In the genomic region with DNA sequence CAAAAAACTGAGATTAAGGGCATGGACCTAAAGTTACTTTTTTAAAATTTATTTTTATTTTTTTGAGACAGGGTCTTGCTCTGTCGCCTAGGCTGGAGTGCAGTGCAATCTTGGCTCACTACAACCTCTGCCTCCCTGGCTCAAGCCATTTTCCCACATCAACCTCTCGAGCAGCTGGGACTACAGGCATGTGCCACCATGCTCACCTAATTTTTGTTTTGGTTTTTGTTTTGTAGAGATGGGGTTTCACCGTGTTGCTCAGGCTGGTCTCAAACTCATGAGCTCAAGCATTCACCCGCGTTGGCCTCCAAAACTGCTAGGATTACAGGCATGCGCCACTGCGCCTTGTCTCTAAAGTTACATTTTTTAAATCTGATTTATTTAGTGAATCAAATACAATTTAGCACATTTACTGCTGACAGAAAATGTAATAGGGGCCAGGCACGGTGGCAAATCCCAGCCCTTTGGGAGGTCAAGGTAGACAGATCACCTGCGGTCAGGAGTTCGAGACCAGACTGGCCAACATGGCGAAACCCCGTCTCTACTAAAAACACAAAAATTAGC, we compare ENCODE assay signal across 14 cellular contexts. TPM values are rescaled to one million over a fixed set of nuclear protein-coding genes. Genes with fewer than 3 reads are reported as not detected.
DNase-seq lines count a peak whose midpoint lies in the region; ATAC-seq and TF ChIP-seq lines count a peak whose summit lies in the region.
"Had no signal": no experiment of that assay in that cellular context is flagged by ENCODE, and none has a peak within 500 bp of the region (broad histone marks: within the 10 kb centered on the region; RNA-seq: fewer than 3 reads in every experiment).

No MANE protein-coding gene starts in this region.

- H3K4ac ChIP-seq in mesenchymal stem cell (ENCODE audit: low read depth in 1 of 2, low read length in 2 of 2), result no peak overlapping the region

- H3K27ac ChIP-seq in cardiac muscle cell, result peak overlapping the region; percentile 82
- H3K27ac ChIP-seq in mesenchymal stem cell (ENCODE audit: low read length, poor library complexity, severe bottlenecking), result peak overlapping the region; percentile 20
- H3K27ac ChIP-seq in sigmoid colon, result peak overlapping the region in 3 of 4 donors; percentile 17 to 72 (median 35)
- H3K27ac ChIP-seq: 22Rv1 had no signal

- H2BK15ac ChIP-seq in mesenchymal stem cell (ENCODE audit: low read depth, poor library complexity, severe bottlenecking), result no peak overlapping the region

- no peak overlapping the region for H2BK5ac ChIP-seq in mesenchymal stem cell (ENCODE audit: low read depth, low read length, poor library complexity, severe bottlenecking)

- TF ChIP-seq CTCF in cardiac muscle cell (IDR thresholded peaks at IDR 0.05; ENCODE audit: low read depth, low read length) (no peak), sigmoid colon (IDR thresholded peaks at IDR 0.05) (no peak)

- no peak overlapping the region for H4K91ac ChIP-seq in mesenchymal stem cell (ENCODE audit: low read length)

- H3K4me3 ChIP-seq in cardiac muscle cell, result no peak overlapping the region
- no peak overlapping the region for H3K4me3 ChIP-seq in mesenchymal stem cell (ENCODE audit: insufficient read depth in 1 of 2, low read depth in 1 of 2, low read length in 2 of 2)
- no peak overlapping the region for H3K4me3 ChIP-seq in sigmoid colon
- H3K4me3 ChIP-seq: HAP-1, K562 had no signal

- H2BK120ac ChIP-seq in mesenchymal stem cell (ENCODE audit: low read depth, low read length), result no peak overlapping the region

- intact Hi-C loops in cardiac septum (cut with DNase I) (no loop called here), sigmoid colon (cut with DNase I) (no loop called here)

- no peaks in the 10 kb centered on the region for H3K9me3 ChIP-seq in cardiac muscle cell (ENCODE audit: low read depth)
- no peaks in the 10 kb centered on the region for H3K9me3 ChIP-seq in mesenchymal stem cell (ENCODE audit: control insufficient read depth, low read length)
- no peaks in the 10 kb centered on the region for H3K9me3 ChIP-seq in sigmoid colon
- H3K9me3 ChIP-seq: Caco-2, HAP-1 had no signal

- H3K18ac ChIP-seq in mesenchymal stem cell (ENCODE audit: low read depth in 1 of 2, low read length in 2 of 2), result no peak overlapping the region

- H2AK5ac ChIP-seq in mesenchymal stem cell (ENCODE audit: low read length, severe bottlenecking), result peak overlapping the region; percentile 81

- H3K4me2 ChIP-seq in mesenchymal stem cell (ENCODE audit: low read length, poor library complexity, severe bottlenecking), result no peak overlapping the region

- H3K27me3 ChIP-seq in cardiac muscle cell (no peaks in the 10 kb centered on the region), mesenchymal stem cell (ENCODE audit: control insufficient read depth in 1 of 2, insufficient read depth in 1 of 2, low read length in 2 of 2) (no peaks in the 10 kb centered on the region), sigmoid colon (no peaks in the 10 kb centered on the region)

- H3K36me3 ChIP-seq in cardiac muscle cell (peaks cover 19% of the 10 kb centered on the region), mesenchymal stem cell (ENCODE audit: control insufficient read depth in 1 of 2, insufficient read depth in 2 of 2, low read depth in 1 of 2, low read length in 2 of 2) (no peaks in the 10 kb centered on the region), sigmoid colon (peaks cover 0 to 8% (median 0%) of the 10 kb centered on the region in 4 donors)
- H3K36me3 ChIP-seq: HAP-1 had no signal

- H2AFZ ChIP-seq in mesenchymal stem cell (ENCODE audit: low read depth, low read length), result no peak overlapping the region

- TF ChIP-seq POLR2A in sigmoid colon (IDR thresholded peaks at IDR 0.05), result no peak

- DNase-seq in cardiac muscle cell (ENCODE audit: low read depth in 1 of 2, low spot score in 1 of 2) (no peak), cardiac septum (ENCODE audit: low spot score) (no peak), mesenchymal stem cell (no peak), sigmoid colon (no peak)
- no peak for DNase-seq in activated naive CD4-positive, alpha-beta T cell treated with Interleukin-2 at 50 U/mL for 16 hours
- no peak for DNase-seq in activated naive CD4-positive, alpha-beta T cell (lab: John Stamatoyannopoulos, UW)
- DNase-seq: CD8-positive, alpha-beta memory T cell had no signal

- H2BK12ac ChIP-seq in mesenchymal stem cell (ENCODE audit: low read length in 2 of 2), result peak overlapping the region in 1 of 2 experiments; percentile 6

- no peak overlapping the region for H3K14ac ChIP-seq in mesenchymal stem cell (ENCODE audit: low read length in 2 of 2)

- ATAC-seq in HG03460 (IDR thresholded peaks at IDR 0.05; ENCODE audit: unreplicated experiment), result no peak
- ATAC-seq: K562 had no signal

- whole genome bisulfite sequencing in mesenchymal stem cell, result 97% methylated on average over 8 of the region's 12 CpGs
- 86 to 90% methylated on average over 12 of the region's 12 CpGs for WGBS in sigmoid colon, 2 donors

- H3K79me1 ChIP-seq in mesenchymal stem cell (replicated peaks; ENCODE audit: low read length, poor library complexity, severe bottlenecking), result no peaks in the 10 kb centered on the region

- H3K4me1 ChIP-seq in cardiac muscle cell (ENCODE audit: low read depth) (peaks cover 71% of the 10 kb centered on the region), mesenchymal stem cell (ENCODE audit: control insufficient read depth, insufficient read depth, low read depth, low read length) (peaks cover 10% of the 10 kb centered on the region), sigmoid colon (peaks cover 0 to 40% (median 18%) of the 10 kb centered on the region in 4 donors)
- H3K4me1 ChIP-seq: HAP-1 had no signal

- no peak overlapping the region for H3K23ac ChIP-seq in mesenchymal stem cell (ENCODE audit: low read length in 2 of 2)

- H3K9ac ChIP-seq in mesenchymal stem cell (ENCODE audit: low read length), result no peak overlapping the region

- H4K8ac ChIP-seq in mesenchymal stem cell (ENCODE audit: low read length), result no peak overlapping the region

- no peak for TF ChIP-seq EP300 in sigmoid colon (IDR thresholded peaks at IDR 0.05)

RNA-seq across cellular contexts. Expression of a gene that starts 38.3 kb away (rescaled TPM):
- 123 TPM in 2 replicates for total RNA-seq in cardiac muscle cell
- polyA plus RNA-seq in cardiac muscle cell, result 92.9 and 111 TPM in 2 replicates
- 40.5 TPM for total RNA-seq in cardiac septum
- 3.6 TPM for polyA plus RNA-seq in mesenchymal stem cell (2013, experiment 1 of 2)
- polyA plus RNA-seq in mesenchymal stem cell (2013, experiment 2 of 2), result 2.6 TPM
- 100 to 1,000 TPM in 3 of 4 donors, 10 to 100 TPM in 1; 87.5 to 254 (median 177) TPM for total RNA-seq in sigmoid colon
- polyA plus RNA-seq in sigmoid colon, result 1 to 10 TPM; 1.2 to 10.0 (median 3.6) TPM
- total RNA-seq: Caco-2; CD8-positive, alpha-beta memory T cell; H1; K562 had no signal
- polyA plus RNA-seq: CD8-positive, alpha-beta memory T cell; H1; K562 had no signal

RNA-seq across cellular contexts. Expression of a gene that starts 53.9 kb away (rescaled TPM):
- total RNA-seq in cardiac muscle cell (26.6 TPM in 2 replicates), cardiac septum (17.0 TPM), sigmoid colon (100 to 1,000 TPM in 1 of 4 donors, 10 to 100 TPM in 3; 45.1 to 115 (median 80.1) TPM)
- polyA plus RNA-seq in cardiac muscle cell (19.1 and 34.6 TPM in 2 replicates), sigmoid colon (1 to 10 TPM in 2 of 3 donors, under 1 TPM in 1; 0.92 to 8.0 (median 2.4) TPM)
- polyA plus RNA-seq in mesenchymal stem cell (2013, experiment 1 of 2), result 6.1 TPM
- polyA plus RNA-seq in mesenchymal stem cell (2013, experiment 2 of 2), result 6.1 TPM
- total RNA-seq: A673, Caco-2, K562 had no signal
- polyA plus RNA-seq: K562 had no signal

Comparison
In these comparisons a context has a peak if more than half of its experiments do, and no peak if none do; other contexts are left out.
1. H3K27ac ChIP-seq: peak in every context shown above with its lines; median percentile 82 in cardiac muscle cell; 35 in sigmoid colon; 20 in mesenchymal stem cell.